ENCODE assay signal across 20 cellular contexts in genomic region chr13:113770441-113770840, GRCh38.
"Had no signal": no experiment of that assay in that cellular context is flagged by ENCODE, and none has a peak within 500 bp of the region (broad histone marks: within the 10 kb centered on the region; RNA-seq: fewer than 3 reads in every experiment).

No MANE protein-coding gene starts in this region.

- H3K27me3 ChIP-seq: hepatocyte, neural progenitor cell, right lobe of liver had no signal

- H3K4me3 ChIP-seq: hepatocyte, left ventricle myocardium inferior, lower lobe of right lung, neural progenitor cell, psoas muscle, right lobe of liver, skin epidermis had no signal

- H3K9me3 ChIP-seq: lower lobe of right lung, psoas muscle, right lobe of liver had no signal

- H3K4me1 ChIP-seq: foreskin keratinocyte, left ventricle myocardium inferior, lower lobe of right lung, neural progenitor cell, parathyroid adenoma, psoas muscle, right lobe of liver had no signal

- H3K36me3 ChIP-seq: left ventricle myocardium inferior, neural progenitor cell, right lobe of liver had no signal

- H2AFZ ChIP-seq: hepatocyte, neural progenitor cell, parathyroid adenoma had no signal

- DNase-seq: effector memory CD4-positive, alpha-beta T cell; erythroblast; foreskin keratinocyte; kidney; left cardiac atrium; left ventricle myocardium inferior; lower lobe of right lung; midbrain; occipital lobe; psoas muscle; retina; right lobe of liver; stimulated activated CD4-positive, alpha-beta T cell treated with anti-CD3 and anti-CD28 coated beads, Interleukin-12 subunit alpha, Interleukin-12 subunit beta, amount 100 ng/mL, for 4 hours; stimulated activated naive CD4-positive, alpha-beta T cell treated with Interleukin-2 at 50 U/mL for 16 hours; trophoblast cell had no signal

- H3K9ac ChIP-seq: neural progenitor cell, parathyroid adenoma had no signal

- ATAC-seq: foreskin keratinocyte; left cardiac atrium; lower lobe of right lung; natural killer cell treated with Interleukin-12 subunit alpha and Interleukin-12 subunit beta and Interleukin-15 and Interleukin-18, amount 100 ng/mL, for 72 hours; psoas muscle; right lobe of liver had no signal

- H3K79me2 ChIP-seq: hepatocyte, parathyroid adenoma had no signal

- H3K27ac ChIP-seq: foreskin keratinocyte, hepatocyte, left ventricle myocardium inferior, lower lobe of right lung, neural progenitor cell, parathyroid adenoma, psoas muscle, right lobe of liver, skin epidermis had no signal

- H3K4me2 ChIP-seq: hepatocyte, neural progenitor cell had no signal
